In genomic region chr22:19846620-19847344, GRCh38 we compare ENCODE assay signal across 13 cellular contexts.
"Had no signal": no experiment of that assay in that cellular context is flagged by ENCODE, and none has a peak within 500 bp of the region (broad histone marks: within the 10 kb centered on the region; RNA-seq: fewer than 3 reads in every experiment).

No MANE protein-coding gene starts in this region.

- H3K27me3 Mint-ChIP-seq: activated naive CD8-positive, alpha-beta T cell; progenitor cell of endocrine pancreas; stimulated activated naive CD8-positive, alpha-beta T cell treated with anti-CD3 and anti-CD28 coated beads, Interleukin-15, amount 100 ng/mL, for 72 hours; T-cell had no signal

- H3K4me3 ChIP-seq: gastrocnemius medialis, left ventricle myocardium inferior, suprapubic skin had no signal

- H3K27ac ChIP-seq: gastrocnemius medialis, left ventricle myocardium inferior, suprapubic skin had no signal

- H3K27ac Mint-ChIP-seq: activated naive CD8-positive, alpha-beta T cell; activated T-helper 1 cell treated with anti-CD3 and anti-CD28 coated beads, Interleukin-12 subunit alpha, Interleukin-12 subunit beta, Interleukin-2, Interleukin-4 antibody, amounts not matched to agents 30 ng/mL and 10 ng/mL and 1 ng/mL, durations not matched to agents 14 hours and 24 hours and 36 hours; progenitor cell of endocrine pancreas; stimulated activated naive CD8-positive, alpha-beta T cell treated with anti-CD3 and anti-CD28 coated beads, Interleukin-15, amount 100 ng/mL, for 72 hours; T-cell had no signal

- H3K4me3 Mint-ChIP-seq: activated naive CD8-positive, alpha-beta T cell; activated T-helper 1 cell treated with anti-CD3 and anti-CD28 coated beads, Interleukin-12 subunit alpha, Interleukin-12 subunit beta, Interleukin-2, Interleukin-4 antibody, amounts not matched to agents 30 ng/mL and 10 ng/mL and 1 ng/mL, durations not matched to agents 14 hours and 24 hours and 36 hours; stimulated activated naive CD8-positive, alpha-beta T cell treated with anti-CD3 and anti-CD28 coated beads, Interleukin-15, amount 100 ng/mL, for 72 hours; T-cell had no signal

- H3K27me3 ChIP-seq: gastrocnemius medialis, suprapubic skin had no signal

- H3K9me3 Mint-ChIP-seq: activated T-helper 1 cell treated with anti-CD3 and anti-CD28 coated beads, Interleukin-12 subunit alpha, Interleukin-12 subunit beta, Interleukin-2, Interleukin-4 antibody, amounts not matched to agents 30 ng/mL and 10 ng/mL and 1 ng/mL, durations not matched to agents 14 hours and 24 hours and 36 hours; stimulated activated naive CD8-positive, alpha-beta T cell treated with anti-CD3 and anti-CD28 coated beads, Interleukin-15, amount 100 ng/mL, for 72 hours; T-cell had no signal

- H3K9me3 ChIP-seq: gastrocnemius medialis, suprapubic skin had no signal

- ATAC-seq: activated CD4-positive, CD25-positive, alpha-beta regulatory T cell treated with anti-CD3 and anti-CD28 coated beads, Interleukin-2, amount 50 U/mL, for 24 hours; gastrocnemius medialis; stimulated activated naive CD8-positive, alpha-beta T cell treated with anti-CD3 and anti-CD28 coated beads, Interleukin-15, amount 100 ng/mL, for 72 hours; T-cell had no signal

- DNase-seq: activated gamma-delta T cell treated with Interleukin-2 at 50 U/mL for 16 hours; amniotic stem cell; effector CD4-positive, alpha-beta T cell; gastrocnemius medialis; kidney glomerular epithelial cell; left ventricle myocardium inferior; stimulated activated naive CD8-positive, alpha-beta T cell treated with anti-CD3 and anti-CD28 coated beads, Interleukin-15, amount 100 ng/mL, for 72 hours; T-cell had no signal
